9 cellular contexts compared by ENCODE assay signal in the genomic region with DNA sequence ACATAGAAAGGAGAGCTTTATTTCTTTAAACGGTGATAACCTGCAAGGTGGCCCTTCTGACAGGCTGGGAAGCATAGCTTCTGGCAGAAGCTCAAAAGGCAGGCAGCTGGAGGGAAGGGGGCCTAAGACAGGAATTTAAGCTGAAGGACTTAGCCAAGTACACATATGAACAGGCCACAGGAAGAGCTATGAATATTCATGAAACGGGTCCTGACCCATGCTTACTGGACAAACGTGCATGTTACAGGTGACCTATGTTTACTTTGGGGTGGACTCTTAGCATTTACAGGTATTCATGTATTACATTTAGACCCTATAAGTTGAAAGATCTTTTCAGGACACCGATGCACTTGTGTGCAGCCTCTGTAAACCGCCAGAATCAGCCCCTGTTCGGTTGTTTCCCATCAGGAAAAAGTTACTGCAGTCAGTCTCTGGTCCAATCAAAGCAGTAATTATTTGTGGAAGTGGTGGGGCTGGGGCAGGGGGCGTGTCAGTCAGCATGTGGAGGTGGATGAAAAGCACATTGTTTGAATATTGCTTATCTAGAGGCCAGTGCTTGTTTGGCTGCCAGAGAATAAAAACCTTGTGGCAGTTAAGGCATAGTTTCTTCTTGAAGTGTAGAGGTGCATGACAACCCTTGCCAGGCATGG. TPM values are rescaled to one million over a fixed set of nuclear protein-coding genes. Genes with fewer than 3 reads are reported as not detected.
DNase-seq lines count a peak whose midpoint lies in the region; ATAC-seq, FAIRE-seq and TF ChIP-seq lines count a peak whose summit lies in the region.
"Had no signal": no experiment of that assay in that cellular context is flagged by ENCODE, and none has a peak within 500 bp of the region (broad histone marks: within the 10 kb centered on the region; RNA-seq: fewer than 3 reads in every experiment).

No MANE protein-coding gene starts in this region.

- no peak overlapping the region for H3K18ac ChIP-seq in H1 (ENCODE audit: extremely low read depth, low read length)

- H2BK12ac ChIP-seq in H1 (ENCODE audit: low read depth, low read length), result no peak overlapping the region

- CTCF ChIA-PET in OCI-LY7 (lab: Charles Lee; ENCODE audit: unreplicated experiment), result interaction anchor here (0.5 to 3.0 kb wide), 3 partner anchors 9 to 51 kb away, joined by 3 to 13 read pairs (median 3); a partner anchor contains a TSS
- CTCF ChIA-PET in H1 (lab: Charles Lee; ENCODE audit: partially characterized antibody), result interaction anchor here (1.0 to 4.4 kb wide), 5 partner anchors 16 to 61 kb away, joined by 3 to 15 read pairs (median 4); no protein-coding TSS in a partner anchor

- H3K79me1 ChIP-seq in H1 (ENCODE audit: low read depth, low read length), result peaks cover 7% of the 10 kb centered on the region; the same call in 1 of the 2 replicates

- H3K27me3 ChIP-seq in H1 (replicated peaks in 1 of 4; ENCODE audit: control insufficient read depth in 3 of 4, extremely low read depth in 1 of 4, insufficient read depth in 3 of 4, low read length in 3 of 4) (no peaks in the 10 kb centered on the region), psoas muscle (ENCODE audit: insufficient read depth in 3 of 3, low read length in 2 of 3) (no peaks in the 10 kb centered on the region)

- H3K9ac ChIP-seq in H1 (replicated peaks in 1 of 4; ENCODE audit: extremely low read depth in 1 of 4, low read depth in 3 of 4, low read length in 3 of 4), result no peak overlapping the region

- DNase-seq in GM12891 (ENCODE audit: insufficient read length, low spot score) (no peak), OCI-LY7 (ENCODE audit: low spot score) (no peak), H1 (ENCODE audit: low read depth in 1 of 2, low spot score in 2 of 2) (no peak), psoas muscle (no peak), HuH-7.5 (ENCODE audit: low spot score) (no peak), posterior vena cava (ENCODE audit: low spot score) (no peak), NCI-H1092 (lab: John Stamatoyannopoulos, UW) (no peak)
- DNase-seq: activated naive CD4-positive, alpha-beta T cell had no signal

- peaks cover 32% of the 10 kb centered on the region for H3K79me2 ChIP-seq in OCI-LY7 (ENCODE audit: insufficient read depth, low read depth, low read length)
- peaks cover 0 to 15% of the 10 kb centered on the region in 2 experiments; a peak in 3 of 4 replicates for H3K79me2 ChIP-seq in H1 (ENCODE audit: control insufficient read depth in 1 of 2, insufficient read depth in 2 of 2, low read length in 2 of 2)

- H2BK120ac ChIP-seq in H1 (replicated peaks; ENCODE audit: low read depth, low read length), result no peak overlapping the region

- TF ChIP-seq POLR2A in GM12891 (IDR thresholded peaks at IDR 0.05; ENCODE audit: low read depth, low read length) (no peak), H1 (IDR thresholded peaks at IDR 0.05; ENCODE audit: control extremely low read depth in 1 of 2, low read depth in 2 of 2, low read length in 2 of 2) (no peak)

- H3K36me3 ChIP-seq in OCI-LY7 (ENCODE audit: insufficient read depth, low read length), result peaks cover 23% of the 10 kb centered on the region
- H3K36me3 ChIP-seq in H1 (ENCODE audit: control insufficient read depth in 2 of 4, insufficient read depth in 4 of 4, low read length in 3 of 4), result peaks cover 0 to 8% (median 8%) of the 10 kb centered on the region in 4 experiments; a peak in 6 of 8 replicates
- H3K36me3 ChIP-seq in psoas muscle (ENCODE audit: insufficient read depth in 1 of 2, low read depth in 1 of 2), result peaks cover 9 to 15% of the 10 kb centered on the region in 2 donors

- H4K20me1 ChIP-seq in OCI-LY7 (ENCODE audit: insufficient read depth, low read length) (peaks cover 11% of the 10 kb centered on the region), H1 (replicated peaks in 1 of 2; ENCODE audit: control insufficient read depth in 1 of 2, insufficient read depth in 2 of 2, low read length in 2 of 2) (peaks cover 8% of the 10 kb centered on the region in 2 experiments)

- no peak overlapping the region for H4K5ac ChIP-seq in H1 (ENCODE audit: insufficient read length, low read depth, low read length)

- peak overlapping the region; percentile 71; the same call in 1 of the 2 replicates for H2AFZ ChIP-seq in OCI-LY7 (ENCODE audit: low read length)
- no peak overlapping the region for H2AFZ ChIP-seq in H1 (ENCODE audit: low read length)

- ATAC-seq in psoas muscle (no peak), GM21360 (IDR thresholded peaks at IDR 0.05; ENCODE audit: unreplicated experiment) (no peak)

- H2BK15ac ChIP-seq in H1 (ENCODE audit: low read length), result no peak overlapping the region

- no peak for TF ChIP-seq EP300 in H1 (IDR thresholded peaks at IDR 0.05; ENCODE audit: borderline replicate concordance in 1 of 2, low read depth in 2 of 2, low read length in 2 of 2)

- H3K4me2 ChIP-seq in OCI-LY7 (ENCODE audit: low read length), result peak overlapping the region; percentile 84
- H3K4me2 ChIP-seq in H1 (ENCODE audit: insufficient read depth in 1 of 2, low read depth in 2 of 2, low read length in 2 of 2), result peak overlapping the region in 1 of 2 experiments; percentile 98; a peak in 1 of 4 replicates

- H3K4me1 ChIP-seq in OCI-LY7 (ENCODE audit: insufficient read depth, low read length, poor library complexity, severe bottlenecking) (peaks cover 40% of the 10 kb centered on the region), H1 (replicated peaks in 1 of 4; ENCODE audit: control insufficient read depth in 3 of 4, insufficient read depth in 4 of 4, low read length in 3 of 4) (peaks cover 5 to 16% (median 10%) of the 10 kb centered on the region in 4 experiments; a peak in 6 of 7 replicates), psoas muscle (peaks cover 35% of the 10 kb centered on the region)

- H2BK5ac ChIP-seq in H1 (ENCODE audit: low read depth, low read length), result no peak overlapping the region

- H3K27ac ChIP-seq in OCI-LY7 (ENCODE audit: low read depth, low read length, poor library complexity, severe bottlenecking), result peak overlapping the region; percentile 46
- no peak overlapping the region for H3K27ac ChIP-seq in H1 (ENCODE audit: low read depth, low read length)
- H3K27ac ChIP-seq in psoas muscle, result peak overlapping the region; percentile 98

- no peak for TF ChIP-seq RAD21 in H1 (IDR thresholded peaks at IDR 0.05 in 1 of 2, conservative IDR thresholded peaks at IDR 0.05 in 1 of 2; ENCODE audit: low read depth in 2 of 2, low read length in 2 of 2)

- no peak overlapping the region for H3K14ac ChIP-seq in H1 (ENCODE audit: insufficient read length)

- POLR2A ChIA-PET in OCI-LY7 (lab: Charles Lee), result interaction anchor here (1.0 to 2.6 kb wide), 7 partner anchors 9 to 63 kb away, joined by 3 to 25 read pairs (median 5); a partner anchor contains a TSS
- POLR2A ChIA-PET in H1 (lab: Charles Lee; ENCODE audit: partially characterized antibody), result interaction anchor here (1.3 to 1.6 kb wide), 3 partner anchors 8 to 20 kb away, joined by 3 to 14 read pairs (median 3); a partner anchor contains a TSS

- BruUV-seq in OCI-LY7 (replicated peaks; lab: Mats Ljungman, UMichigan), result no TSS peak

- H3K4me3 ChIP-seq in OCI-LY7 (ENCODE audit: low read depth, low read length, poor library complexity, severe bottlenecking), result peak overlapping the region; percentile 69
- H3K4me3 ChIP-seq in H1 (ENCODE audit: extremely low read depth in 1 of 4, insufficient read depth in 2 of 4, low read depth in 3 of 4, low read length in 4 of 4), result no peak overlapping the region
- no peak overlapping the region for H3K4me3 ChIP-seq in psoas muscle

- H4K91ac ChIP-seq in H1 (replicated peaks; ENCODE audit: insufficient read length, low read length), result peak overlapping the region; percentile 6

- no peak overlapping the region for H3K23ac ChIP-seq in H1 (ENCODE audit: insufficient read length)

- no peak overlapping the region for H3K4ac ChIP-seq in H1 (replicated peaks; ENCODE audit: insufficient read length, low read depth, low read length)

- no peaks in the 10 kb centered on the region for H3K9me2 ChIP-seq in OCI-LY7 (ENCODE audit: insufficient read depth, low read length)

- no peak overlapping the region for H2BK20ac ChIP-seq in H1 (ENCODE audit: low read length)

- no peak overlapping the region for H3K56ac ChIP-seq in H1 (replicated peaks; ENCODE audit: insufficient read length, low read depth, low read length)

- TF ChIP-seq CTCF in OCI-LY7 (conservative IDR thresholded peaks at IDR 0.05; ENCODE audit: low read length) (no peak), H1 (IDR thresholded peaks at IDR 0.05; ENCODE audit: control extremely low read depth in 1 of 3, insufficient read depth in 1 of 3, low read depth in 1 of 3, low read length in 3 of 3) (no peak), psoas muscle (IDR thresholded peaks at IDR 0.05) (no peak)

- no peak overlapping the region for H4K8ac ChIP-seq in H1 (ENCODE audit: extremely low read depth, insufficient read depth, low read length)

- intact Hi-C loops in OCI-LY7 (cut with micrococcal nuclease; ENCODE audit: unreplicated experiment), result loop anchor here (1.0 kb wide), 1 partner anchor 9 kb away; a partner anchor contains a TSS
- intact Hi-C loops in psoas muscle (cut with DNase I), result loop anchor here (1.0 to 10.0 kb wide), 3 partner anchors 56 to 283 kb away; no protein-coding TSS in a partner anchor
- intact Hi-C loops in posterior vena cava (cut with DNase I), result loop anchor here in 1 of 2 donors (10.0 kb wide), 1 partner anchor 276 kb away; a partner anchor contains a TSS

- no peak for FAIRE-seq in GM12891 (lab: Jason Lieb, UNC)
- FAIRE-seq in H1 (lab: Jason Lieb, UNC), result no peak

- H2AK5ac ChIP-seq in H1 (ENCODE audit: low read depth, low read length), result no peak overlapping the region

- H3K9me3 ChIP-seq in OCI-LY7 (ENCODE audit: low read length) (no peaks in the 10 kb centered on the region), H1 (ENCODE audit: insufficient read depth in 2 of 2, low read depth in 1 of 2, low read length in 1 of 2) (no peaks in the 10 kb centered on the region), psoas muscle (no peaks in the 10 kb centered on the region)

- 79% methylated on average over 7 of the region's 7 CpGs; no CpG with 5 or more reads in 1 of the 2 experiments for WGBS in H1 (ENCODE audit: extremely low coverage in 1 of 2, insufficient coverage in 1 of 2, insufficient read length in 1 of 2, insufficient replicate concordance in 2 of 2, low coverage in 1 of 2, low lambda C conversion rate in 2 of 2, missing lambda C conversion rate in 1 of 2), 2 experiments
- WGBS in psoas muscle, 3 donors, result 65 to 68% (median 68%) methylated on average over 7 of the region's 7 CpGs

- H3K23me2 ChIP-seq in H1 (ENCODE audit: low read depth, low read length), result peaks cover 15% of the 10 kb centered on the region; the same call in 1 of the 2 replicates

RNA-seq across cellular contexts. Expression of a gene that starts 2.9 kb away (rescaled TPM):
- polyA plus RNA-seq in GM12891 (2012; ENCODE audit: low read depth, missing spikeins), result 5.4 TPM
- total RNA-seq in OCI-LY7 (2014; rRNA removed; shearing (Covaris generic)), result 9.3 and 17.7 TPM in 2 replicates
- total RNA-seq in OCI-LY7 (2022), result 17.1 and 20.1 TPM in 2 replicates
- total RNA-seq in H1 (2021; fragmentation: NEBNext Ultra II Directional; extraction: Animal tissue kit (Norgen Biotek cat#: 25700)), result 11.9 and 14.5 TPM in 2 replicates
- polyA plus RNA-seq in H1 (2011; rRNA removed), result 8.2 and 16.2 TPM in 2 replicates
- 15.2 TPM for polyA plus RNA-seq in H1 (2011; cell fraction: cytosol; rRNA removed)
- 51.0 TPM for polyA plus RNA-seq in H1 (2011; cell fraction: nucleus; rRNA removed)
- polyA plus RNA-seq in H1 (2012, experiment 1 of 2), result 7.7 to 14.7 TPM (median 10.5 TPM) in 4 replicates
- 1.1 TPM for polyA plus RNA-seq in H1 (2012, experiment 2 of 2)
- 4.6 TPM for polyA plus RNA-seq in H1 (2013, experiment 1 of 2)
- 4.8 TPM for polyA plus RNA-seq in H1 (2013, experiment 2 of 2)
- 56.7 and 63.7 TPM in 2 replicates for polyA minus RNA-seq in H1 (2011; rRNA and poly(A)+ RNA removed)
- 13.9 TPM for polyA minus RNA-seq in H1 (2011; cell fraction: cytosol; rRNA and poly(A)+ RNA removed)
- polyA minus RNA-seq in H1 (2011; cell fraction: nucleus; rRNA and poly(A)+ RNA removed), result 40.3 TPM
- total RNA-seq in psoas muscle, result 10 to 100 TPM in 3 of 4 donors, 1 to 10 TPM in 1; 9.7 to 20.7 (median 11.9) TPM
- polyA plus RNA-seq in psoas muscle, result 10 to 100 TPM in 1 of 3 donors, 1 to 10 TPM in 2; 5.3 to 10.5 (median 6.8) TPM
- total RNA-seq in posterior vena cava, result 10 to 100 TPM; 16.2 to 17.8 TPM

RNA-seq across cellular contexts. Expression of a gene that starts 8.5 kb away (rescaled TPM):
- polyA plus RNA-seq in GM12891 (2012; ENCODE audit: low read depth, missing spikeins), result 25.4 TPM
- 71.6 and 76.5 TPM in 2 replicates for total RNA-seq in OCI-LY7 (2014; rRNA removed; shearing (Covaris generic))
- 33.7 and 33.9 TPM in 2 replicates for total RNA-seq in OCI-LY7 (2022)
- total RNA-seq in H1 (2021; fragmentation: NEBNext Ultra II Directional; extraction: Animal tissue kit (Norgen Biotek cat#: 25700)), result 20.4 and 23.1 TPM in 2 replicates
- 24.3 and 26.5 TPM in 2 replicates for polyA plus RNA-seq in H1 (2011; rRNA removed)
- polyA plus RNA-seq in H1 (2011; cell fraction: cytosol; rRNA removed), result 24.9 TPM
- 19.2 TPM for polyA plus RNA-seq in H1 (2011; cell fraction: nucleus; rRNA removed)
- 15.1 to 22.8 TPM (median 18.6 TPM) in 4 replicates for polyA plus RNA-seq in H1 (2012, experiment 1 of 2)
- polyA plus RNA-seq in H1 (2012, experiment 2 of 2), result 26.4 TPM
- 23.3 TPM for polyA plus RNA-seq in H1 (2013, experiment 1 of 2)
- polyA plus RNA-seq in H1 (2013, experiment 2 of 2), result 22.5 TPM
- polyA minus RNA-seq in H1 (2011; rRNA and poly(A)+ RNA removed), result 13.0 and 14.3 TPM in 2 replicates
- 9.3 TPM for polyA minus RNA-seq in H1 (2011; cell fraction: cytosol; rRNA and poly(A)+ RNA removed)
- 7.2 TPM for polyA minus RNA-seq in H1 (2011; cell fraction: nucleus; rRNA and poly(A)+ RNA removed)
- total RNA-seq in psoas muscle, result 10 to 100 TPM in 3 of 4 donors, 1 to 10 TPM in 1; 6.7 to 18.9 (median 11.1) TPM
- 10 to 100 TPM in 2 of 3 donors, 1 to 10 TPM in 1; 8.9 to 29.9 (median 11.4) TPM for polyA plus RNA-seq in psoas muscle
- 10 to 100 TPM; 14.6 to 19.1 TPM for total RNA-seq in posterior vena cava
